1 cellular context compared by ENCODE assay signal in the genomic region with DNA sequence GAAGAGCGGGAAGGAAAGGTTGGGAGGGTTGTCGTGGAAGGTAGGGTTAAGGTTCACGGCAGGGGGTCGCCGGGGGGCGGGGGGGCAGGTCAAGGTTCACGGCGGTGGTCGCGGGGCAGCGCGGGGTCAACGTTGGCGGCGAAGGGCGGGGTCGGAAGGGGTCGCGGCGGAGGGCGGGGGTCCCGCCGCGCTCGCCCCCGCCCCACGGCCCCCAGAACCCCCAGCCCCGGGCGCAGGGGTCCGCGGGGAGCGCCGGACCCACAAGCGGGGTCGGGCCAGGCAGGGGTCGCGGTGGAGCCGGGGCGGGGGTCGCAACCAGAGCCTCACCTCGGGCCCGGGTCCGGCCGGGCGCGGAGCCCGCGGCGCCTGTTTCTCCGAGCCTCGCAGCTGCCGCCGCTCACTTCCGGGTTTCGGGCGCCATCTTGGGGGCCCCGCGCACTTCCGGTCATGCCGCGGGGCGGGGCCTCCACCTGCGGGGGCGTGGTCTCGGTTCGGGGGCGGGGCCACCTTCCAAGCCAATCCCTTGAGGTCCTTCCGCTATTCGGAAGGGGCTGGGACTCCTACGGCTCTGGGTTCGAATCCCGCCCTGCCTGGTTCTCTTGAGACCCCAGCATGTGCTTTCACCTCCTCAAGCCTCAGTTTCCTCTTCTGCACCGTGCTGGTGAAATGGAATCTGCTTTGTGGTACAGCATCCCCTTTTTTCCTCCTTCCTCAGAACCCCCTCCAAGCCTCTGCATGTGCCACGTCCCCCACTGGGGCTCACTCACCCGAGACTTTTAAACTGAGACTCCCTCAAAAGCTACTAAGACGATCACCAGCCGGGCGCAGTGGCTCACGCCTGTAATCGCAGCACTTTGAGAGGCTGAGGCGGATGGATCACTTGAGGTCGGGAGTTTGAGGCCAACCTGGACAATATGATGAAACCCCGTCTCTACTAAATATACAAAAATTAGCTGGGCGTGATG.
TF ChIP-seq lines count a peak whose summit lies in the region.

A gene with protein sequence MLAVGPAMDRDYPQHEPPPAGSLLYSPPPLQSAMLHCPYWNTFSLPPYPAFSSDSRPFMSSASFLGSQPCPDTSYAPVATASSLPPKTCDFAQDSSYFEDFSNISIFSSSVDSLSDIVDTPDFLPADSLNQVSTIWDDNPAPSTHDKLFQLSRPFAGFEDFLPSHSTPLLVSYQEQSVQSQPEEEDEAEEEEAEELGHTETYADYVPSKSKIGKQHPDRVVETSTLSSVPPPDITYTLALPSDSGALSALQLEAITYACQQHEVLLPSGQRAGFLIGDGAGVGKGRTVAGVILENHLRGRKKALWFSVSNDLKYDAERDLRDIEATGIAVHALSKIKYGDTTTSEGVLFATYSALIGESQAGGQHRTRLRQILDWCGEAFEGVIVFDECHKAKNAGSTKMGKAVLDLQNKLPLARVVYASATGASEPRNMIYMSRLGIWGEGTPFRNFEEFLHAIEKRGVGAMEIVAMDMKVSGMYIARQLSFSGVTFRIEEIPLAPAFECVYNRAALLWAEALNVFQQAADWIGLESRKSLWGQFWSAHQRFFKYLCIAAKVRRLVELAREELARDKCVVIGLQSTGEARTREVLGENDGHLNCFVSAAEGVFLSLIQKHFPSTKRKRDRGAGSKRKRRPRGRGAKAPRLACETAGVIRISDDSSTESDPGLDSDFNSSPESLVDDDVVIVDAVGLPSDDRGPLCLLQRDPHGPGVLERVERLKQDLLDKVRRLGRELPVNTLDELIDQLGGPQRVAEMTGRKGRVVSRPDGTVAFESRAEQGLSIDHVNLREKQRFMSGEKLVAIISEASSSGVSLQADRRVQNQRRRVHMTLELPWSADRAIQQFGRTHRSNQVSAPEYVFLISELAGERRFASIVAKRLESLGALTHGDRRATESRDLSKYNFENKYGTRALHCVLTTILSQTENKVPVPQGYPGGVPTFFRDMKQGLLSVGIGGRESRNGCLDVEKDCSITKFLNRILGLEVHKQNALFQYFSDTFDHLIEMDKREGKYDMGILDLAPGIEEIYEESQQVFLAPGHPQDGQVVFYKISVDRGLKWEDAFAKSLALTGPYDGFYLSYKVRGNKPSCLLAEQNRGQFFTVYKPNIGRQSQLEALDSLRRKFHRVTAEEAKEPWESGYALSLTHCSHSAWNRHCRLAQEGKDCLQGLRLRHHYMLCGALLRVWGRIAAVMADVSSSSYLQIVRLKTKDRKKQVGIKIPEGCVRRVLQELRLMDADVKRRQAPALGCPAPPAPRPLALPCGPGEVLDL (N-terminal part only) (minus strand): TSS at position 424 of the 965 bp plus-strand sequence. CDS start 19,992 bp downstream, outside the sequence.

TF ChIP-seq in K562, 482 proteins besides CTCF, POLR2A, EP300 and RAD21 (continued from another document and continues in another):
- TF ChIP-seq, protein P1, sequence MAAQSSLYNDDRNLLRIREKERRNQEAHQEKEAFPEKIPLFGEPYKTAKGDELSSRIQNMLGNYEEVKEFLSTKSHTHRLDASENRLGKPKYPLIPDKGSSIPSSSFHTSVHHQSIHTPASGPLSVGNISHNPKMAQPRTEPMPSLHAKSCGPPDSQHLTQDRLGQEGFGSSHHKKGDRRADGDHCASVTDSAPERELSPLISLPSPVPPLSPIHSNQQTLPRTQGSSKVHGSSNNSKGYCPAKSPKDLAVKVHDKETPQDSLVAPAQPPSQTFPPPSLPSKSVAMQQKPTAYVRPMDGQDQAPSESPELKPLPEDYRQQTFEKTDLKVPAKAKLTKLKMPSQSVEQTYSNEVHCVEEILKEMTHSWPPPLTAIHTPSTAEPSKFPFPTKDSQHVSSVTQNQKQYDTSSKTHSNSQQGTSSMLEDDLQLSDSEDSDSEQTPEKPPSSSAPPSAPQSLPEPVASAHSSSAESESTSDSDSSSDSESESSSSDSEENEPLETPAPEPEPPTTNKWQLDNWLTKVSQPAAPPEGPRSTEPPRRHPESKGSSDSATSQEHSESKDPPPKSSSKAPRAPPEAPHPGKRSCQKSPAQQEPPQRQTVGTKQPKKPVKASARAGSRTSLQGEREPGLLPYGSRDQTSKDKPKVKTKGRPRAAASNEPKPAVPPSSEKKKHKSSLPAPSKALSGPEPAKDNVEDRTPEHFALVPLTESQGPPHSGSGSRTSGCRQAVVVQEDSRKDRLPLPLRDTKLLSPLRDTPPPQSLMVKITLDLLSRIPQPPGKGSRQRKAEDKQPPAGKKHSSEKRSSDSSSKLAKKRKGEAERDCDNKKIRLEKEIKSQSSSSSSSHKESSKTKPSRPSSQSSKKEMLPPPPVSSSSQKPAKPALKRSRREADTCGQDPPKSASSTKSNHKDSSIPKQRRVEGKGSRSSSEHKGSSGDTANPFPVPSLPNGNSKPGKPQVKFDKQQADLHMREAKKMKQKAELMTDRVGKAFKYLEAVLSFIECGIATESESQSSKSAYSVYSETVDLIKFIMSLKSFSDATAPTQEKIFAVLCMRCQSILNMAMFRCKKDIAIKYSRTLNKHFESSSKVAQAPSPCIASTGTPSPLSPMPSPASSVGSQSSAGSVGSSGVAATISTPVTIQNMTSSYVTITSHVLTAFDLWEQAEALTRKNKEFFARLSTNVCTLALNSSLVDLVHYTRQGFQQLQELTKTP (IDR thresholded peaks at IDR 0.05; ENCODE audit: low read depth in 1 of 2, partially characterized antibody in 2 of 2): peak in 1 of 2 experiments; percentile 66
- 0 out of 2 replicates have a peak, but pooled peaks have one; percentile 14 for TF ChIP-seq C11orf30 (IDR thresholded peaks at IDR 0.05; ENCODE audit: low read depth)
- TF ChIP-seq, protein P2, sequence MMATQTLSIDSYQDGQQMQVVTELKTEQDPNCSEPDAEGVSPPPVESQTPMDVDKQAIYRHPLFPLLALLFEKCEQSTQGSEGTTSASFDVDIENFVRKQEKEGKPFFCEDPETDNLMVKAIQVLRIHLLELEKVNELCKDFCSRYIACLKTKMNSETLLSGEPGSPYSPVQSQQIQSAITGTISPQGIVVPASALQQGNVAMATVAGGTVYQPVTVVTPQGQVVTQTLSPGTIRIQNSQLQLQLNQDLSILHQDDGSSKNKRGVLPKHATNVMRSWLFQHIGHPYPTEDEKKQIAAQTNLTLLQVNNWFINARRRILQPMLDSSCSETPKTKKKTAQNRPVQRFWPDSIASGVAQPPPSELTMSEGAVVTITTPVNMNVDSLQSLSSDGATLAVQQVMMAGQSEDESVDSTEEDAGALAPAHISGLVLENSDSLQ (IDR thresholded peaks at IDR 0.05): peak; percentile 12; the same call in 1 of the 2 replicates
- TF ChIP-seq HDAC2 (IDR thresholded peaks at IDR 0.05): peak; percentile 70
- no peak for TF ChIP-seq POLR2B (IDR thresholded peaks at IDR 0.05; ENCODE audit: low read depth, partially characterized antibody)
- TF ChIP-seq, protein P3, sequence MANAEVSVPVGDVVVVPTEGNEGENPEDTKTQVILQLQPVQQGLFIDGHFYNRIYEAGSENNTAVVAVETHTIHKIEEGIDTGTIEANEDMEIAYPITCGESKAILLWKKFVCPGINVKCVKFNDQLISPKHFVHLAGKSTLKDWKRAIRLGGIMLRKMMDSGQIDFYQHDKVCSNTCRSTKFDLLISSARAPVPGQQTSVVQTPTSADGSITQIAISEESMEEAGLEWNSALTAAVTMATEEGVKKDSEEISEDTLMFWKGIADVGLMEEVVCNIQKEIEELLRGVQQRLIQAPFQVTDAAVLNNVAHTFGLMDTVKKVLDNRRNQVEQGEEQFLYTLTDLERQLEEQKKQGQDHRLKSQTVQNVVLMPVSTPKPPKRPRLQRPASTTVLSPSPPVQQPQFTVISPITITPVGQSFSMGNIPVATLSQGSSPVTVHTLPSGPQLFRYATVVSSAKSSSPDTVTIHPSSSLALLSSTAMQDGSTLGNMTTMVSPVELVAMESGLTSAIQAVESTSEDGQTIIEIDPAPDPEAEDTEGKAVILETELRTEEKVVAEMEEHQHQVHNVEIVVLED (CRISPR knock-in tag; IDR thresholded peaks at IDR 0.05): no peak
- TF ChIP-seq, protein P4, sequence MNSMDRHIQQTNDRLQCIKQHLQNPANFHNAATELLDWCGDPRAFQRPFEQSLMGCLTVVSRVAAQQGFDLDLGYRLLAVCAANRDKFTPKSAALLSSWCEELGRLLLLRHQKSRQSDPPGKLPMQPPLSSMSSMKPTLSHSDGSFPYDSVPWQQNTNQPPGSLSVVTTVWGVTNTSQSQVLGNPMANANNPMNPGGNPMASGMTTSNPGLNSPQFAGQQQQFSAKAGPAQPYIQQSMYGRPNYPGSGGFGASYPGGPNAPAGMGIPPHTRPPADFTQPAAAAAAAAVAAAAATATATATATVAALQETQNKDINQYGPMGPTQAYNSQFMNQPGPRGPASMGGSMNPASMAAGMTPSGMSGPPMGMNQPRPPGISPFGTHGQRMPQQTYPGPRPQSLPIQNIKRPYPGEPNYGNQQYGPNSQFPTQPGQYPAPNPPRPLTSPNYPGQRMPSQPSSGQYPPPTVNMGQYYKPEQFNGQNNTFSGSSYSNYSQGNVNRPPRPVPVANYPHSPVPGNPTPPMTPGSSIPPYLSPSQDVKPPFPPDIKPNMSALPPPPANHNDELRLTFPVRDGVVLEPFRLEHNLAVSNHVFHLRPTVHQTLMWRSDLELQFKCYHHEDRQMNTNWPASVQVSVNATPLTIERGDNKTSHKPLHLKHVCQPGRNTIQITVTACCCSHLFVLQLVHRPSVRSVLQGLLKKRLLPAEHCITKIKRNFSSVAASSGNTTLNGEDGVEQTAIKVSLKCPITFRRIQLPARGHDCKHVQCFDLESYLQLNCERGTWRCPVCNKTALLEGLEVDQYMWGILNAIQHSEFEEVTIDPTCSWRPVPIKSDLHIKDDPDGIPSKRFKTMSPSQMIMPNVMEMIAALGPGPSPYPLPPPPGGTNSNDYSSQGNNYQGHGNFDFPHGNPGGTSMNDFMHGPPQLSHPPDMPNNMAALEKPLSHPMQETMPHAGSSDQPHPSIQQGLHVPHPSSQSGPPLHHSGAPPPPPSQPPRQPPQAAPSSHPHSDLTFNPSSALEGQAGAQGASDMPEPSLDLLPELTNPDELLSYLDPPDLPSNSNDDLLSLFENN (IDR thresholded peaks at IDR 0.05; ENCODE audit: low read depth in 2 of 2, low read length in 2 of 2): no peak; a peak in 1 of 4 replicates
- TF ChIP-seq, protein P5, sequence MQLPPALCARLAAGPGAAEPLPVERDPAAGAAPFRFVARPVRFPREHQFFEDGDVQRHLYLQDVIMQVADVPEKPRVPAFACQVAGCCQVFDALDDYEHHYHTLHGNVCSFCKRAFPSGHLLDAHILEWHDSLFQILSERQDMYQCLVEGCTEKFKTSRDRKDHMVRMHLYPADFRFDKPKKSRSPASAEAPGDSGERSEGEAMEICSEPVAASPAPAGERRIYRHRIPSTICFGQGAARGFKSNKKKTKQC (CRISPR knock-in tag; IDR thresholded peaks at IDR 0.05): 0 out of 2 replicates have a peak, but pooled peaks have one; percentile 52
- TF ChIP-seq ELF1 (tag; IDR thresholded peaks at IDR 0.05): peak; percentile 100
- TF ChIP-seq MBD2 (IDR thresholded peaks at IDR 0.05; ENCODE audit: borderline replicate concordance, low read depth): peak; percentile 51; the same call in 1 of the 2 replicates
- TF ChIP-seq RB1 (IDR thresholded peaks at IDR 0.05; ENCODE audit: low read depth): peak; percentile 62; the same call in 1 of the 2 replicates
- peak; percentile 84; the same call in 1 of the 2 replicates for TF ChIP-seq HDGF (IDR thresholded peaks at IDR 0.05)
- peak; percentile 92 for TF ChIP-seq MYC (IDR thresholded peaks at IDR 0.05; ENCODE audit: low read depth, low read length)
- TF ChIP-seq MYC (CRISPR knock-in tag; IDR thresholded peaks at IDR 0.05; ENCODE audit: borderline replicate concordance, low read depth): no peak
- TF ChIP-seq, protein P6, sequence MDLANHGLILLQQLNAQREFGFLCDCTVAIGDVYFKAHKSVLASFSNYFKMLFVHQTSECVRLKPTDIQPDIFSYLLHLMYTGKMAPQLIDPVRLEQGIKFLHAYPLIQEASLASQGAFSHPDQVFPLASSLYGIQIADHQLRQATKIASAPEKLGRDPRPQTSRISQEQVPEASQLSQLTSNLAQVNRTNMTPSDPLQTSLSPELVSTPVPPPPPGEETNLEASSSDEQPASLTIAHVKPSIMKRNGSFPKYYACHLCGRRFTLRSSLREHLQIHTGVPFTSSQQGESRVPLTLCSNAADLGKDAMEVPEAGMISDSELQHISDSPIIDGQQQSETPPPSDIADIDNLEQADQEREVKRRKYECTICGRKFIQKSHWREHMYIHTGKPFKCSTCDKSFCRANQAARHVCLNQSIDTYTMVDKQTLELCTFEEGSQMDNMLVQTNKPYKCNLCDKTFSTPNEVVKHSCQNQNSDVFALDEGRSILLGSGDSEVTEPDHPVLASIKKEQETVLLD (IDR thresholded peaks at IDR 0.05): 0 out of 2 replicates have a peak, but pooled peaks have one; percentile 44
- TF ChIP-seq, protein P7, sequence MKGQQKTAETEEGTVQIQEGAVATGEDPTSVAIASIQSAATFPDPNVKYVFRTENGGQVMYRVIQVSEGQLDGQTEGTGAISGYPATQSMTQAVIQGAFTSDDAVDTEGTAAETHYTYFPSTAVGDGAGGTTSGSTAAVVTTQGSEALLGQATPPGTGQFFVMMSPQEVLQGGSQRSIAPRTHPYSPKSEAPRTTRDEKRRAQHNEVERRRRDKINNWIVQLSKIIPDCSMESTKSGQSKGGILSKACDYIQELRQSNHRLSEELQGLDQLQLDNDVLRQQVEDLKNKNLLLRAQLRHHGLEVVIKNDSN (CRISPR knock-in tag; IDR thresholded peaks at IDR 0.05): peak; percentile 75
- TF ChIP-seq CC2D1A (IDR thresholded peaks at IDR 0.05): peak; percentile 46; the same call in 1 of the 2 replicates
- peak; percentile 34; the same call in 1 of the 2 replicates for TF ChIP-seq ATF7 (IDR thresholded peaks at IDR 0.05)
- peak; percentile 74 for TF ChIP-seq L3MBTL2 (IDR thresholded peaks at IDR 0.05)
- TF ChIP-seq, protein P8, sequence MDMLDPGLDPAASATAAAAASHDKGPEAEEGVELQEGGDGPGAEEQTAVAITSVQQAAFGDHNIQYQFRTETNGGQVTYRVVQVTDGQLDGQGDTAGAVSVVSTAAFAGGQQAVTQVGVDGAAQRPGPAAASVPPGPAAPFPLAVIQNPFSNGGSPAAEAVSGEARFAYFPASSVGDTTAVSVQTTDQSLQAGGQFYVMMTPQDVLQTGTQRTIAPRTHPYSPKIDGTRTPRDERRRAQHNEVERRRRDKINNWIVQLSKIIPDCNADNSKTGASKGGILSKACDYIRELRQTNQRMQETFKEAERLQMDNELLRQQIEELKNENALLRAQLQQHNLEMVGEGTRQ (CRISPR knock-in tag; IDR thresholded peaks at IDR 0.05): peak; percentile 69
- peak; percentile 73; the same call in 1 of the 2 replicates for TF ChIP-seq ZBTB7A (IDR thresholded peaks at IDR 0.05; ENCODE audit: borderline replicate concordance, control insufficient read depth, low read depth, low read length)
- no peak for TF ChIP-seq ZNF77 (CRISPR knock-in tag; IDR thresholded peaks at IDR 0.05)
- peak; percentile 99 for TF ChIP-seq TAF1 (IDR thresholded peaks at IDR 0.05; ENCODE audit: control insufficient read depth, extremely low read depth, insufficient read depth, low read length, severe bottlenecking)
- TF ChIP-seq BRD9 (IDR thresholded peaks at IDR 0.05; ENCODE audit: low read depth, partially characterized antibody): no peak
- TF ChIP-seq, protein P9, sequence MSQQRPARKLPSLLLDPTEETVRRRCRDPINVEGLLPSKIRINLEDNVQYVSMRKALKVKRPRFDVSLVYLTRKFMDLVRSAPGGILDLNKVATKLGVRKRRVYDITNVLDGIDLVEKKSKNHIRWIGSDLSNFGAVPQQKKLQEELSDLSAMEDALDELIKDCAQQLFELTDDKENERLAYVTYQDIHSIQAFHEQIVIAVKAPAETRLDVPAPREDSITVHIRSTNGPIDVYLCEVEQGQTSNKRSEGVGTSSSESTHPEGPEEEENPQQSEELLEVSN (IDR thresholded peaks at IDR 0.05; ENCODE audit: borderline replicate concordance in 1 of 2, extremely low read depth in 1 of 2, insufficient read depth in 1 of 2, insufficient read length in 1 of 2, low read depth in 1 of 2, low read length in 1 of 2, poor library complexity in 1 of 2, severe bottlenecking in 1 of 2): peak in 1 of 2 experiments; percentile 64
- TF ChIP-seq CREM (IDR thresholded peaks at IDR 0.05; ENCODE audit: low read depth): peak; percentile 54
- TF ChIP-seq SMARCA5 (IDR thresholded peaks at IDR 0.05): 0 out of 2 replicates have a peak, but pooled peaks have one; percentile 56
- TF ChIP-seq PRPF4 (IDR thresholded peaks at IDR 0.05; ENCODE audit: insufficient read depth, low read depth, low read length, poor library complexity, severe bottlenecking): no peak
- TF ChIP-seq LARP7 (IDR thresholded peaks at IDR 0.05): 0 out of 2 replicates have a peak, but pooled peaks have one; percentile 35
- no peak for TF ChIP-seq MAFG (tag; conservative IDR thresholded peaks at IDR 0.05)
